8 cellular contexts compared by ENCODE assay signal in the genomic region with DNA sequence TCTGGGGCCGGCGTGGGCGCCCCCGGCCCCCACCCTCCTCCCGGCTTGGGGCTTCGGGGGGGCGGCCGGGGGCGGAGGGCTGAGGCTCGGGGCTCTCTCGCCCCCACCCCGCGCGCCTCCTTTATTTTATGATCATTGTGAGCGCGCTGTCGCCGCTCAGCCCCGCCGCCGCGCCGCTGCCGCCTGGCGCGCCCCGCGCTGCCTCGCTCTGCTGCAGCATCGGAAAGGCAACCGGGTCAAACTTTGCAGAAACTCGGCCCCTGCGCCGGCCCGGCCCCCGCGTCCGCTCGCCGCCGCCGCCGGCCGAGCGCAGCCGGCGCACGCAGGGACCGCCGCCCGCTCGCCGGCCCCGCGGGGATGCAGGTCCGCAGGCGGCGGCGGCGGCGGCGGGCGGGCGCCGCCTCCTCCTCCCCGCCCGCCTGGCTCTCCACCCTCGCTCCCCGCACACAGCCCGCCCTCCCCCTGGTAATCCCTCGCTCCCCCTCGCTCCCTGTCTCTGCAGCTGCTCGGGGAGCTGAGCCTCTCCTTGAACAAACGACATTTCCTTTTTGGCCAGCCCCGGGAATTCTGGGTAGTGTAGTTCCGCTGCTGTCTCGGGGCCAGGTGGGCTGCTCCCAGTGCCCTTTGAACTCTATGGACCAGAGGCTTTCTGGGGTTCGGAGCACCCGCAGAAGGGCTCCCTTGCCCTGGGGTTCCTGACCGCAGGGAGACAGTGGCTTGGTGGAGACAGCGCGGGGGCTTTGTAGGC. TPM values are rescaled to one million over a fixed set of nuclear protein-coding genes. Genes with fewer than 3 reads are reported as not detected.
DNase-seq lines count a peak whose midpoint lies in the region; ATAC-seq and TF ChIP-seq lines count a peak whose summit lies in the region.

No MANE protein-coding gene starts in this region.

- ATAC-seq in GM23338 (peak; percentile 60), GM18519 (IDR thresholded peaks at IDR 0.05; ENCODE audit: low FRiP score, unreplicated experiment) (no peak)

- no peak overlapping the region for H3K27ac Mint-ChIP-seq in GM23338

- H3K4me1 ChIP-seq in GM23338 (ENCODE audit: insufficient read depth) (peaks cover 7% of the 10 kb centered on the region; the same call in 1 of the 2 replicates), breast epithelium (no peaks in the 10 kb centered on the region), iPS-18a (ENCODE audit: control insufficient read depth, low read depth, low read length) (peaks cover 6% of the 10 kb centered on the region)

- H3K27me3 Mint-ChIP-seq in GM23338 (ENCODE audit: insufficient read depth, low read depth, poor library complexity): peaks cover 46% of the 10 kb centered on the region

- no peak overlapping the region for H3K27ac ChIP-seq in GM23338 (ENCODE audit: low read depth)
- H3K27ac ChIP-seq in VCaP: peak overlapping the region; percentile 58; the same call in 1 of the 2 replicates
- H3K27ac ChIP-seq in breast epithelium: peak overlapping the region in 1 of 2 donors; percentile 75
- no peak overlapping the region for H3K27ac ChIP-seq in iPS-18a (ENCODE audit: low read length)

- peaks cover 26% of the 10 kb centered on the region; the same call in 1 of the 2 replicates for H3F3A ChIP-seq in GM23338 (replicated peaks; ENCODE audit: low read depth)

- H4K20me1 ChIP-seq in GM23338 (replicated peaks; ENCODE audit: insufficient read depth): no peaks in the 10 kb centered on the region

- H3K36me3 ChIP-seq in BJ (ENCODE audit: control insufficient read depth, insufficient read depth, low read length): no peaks in the 10 kb centered on the region
- H3K36me3 ChIP-seq in GM23338 (ENCODE audit: insufficient read depth): no peaks in the 10 kb centered on the region
- H3K36me3 ChIP-seq in breast epithelium: no peaks in the 10 kb centered on the region
- no peaks in the 10 kb centered on the region for H3K36me3 ChIP-seq in iPS-18a (ENCODE audit: control insufficient read depth, low read depth, low read length)

- peak overlapping the region; percentile 75 for H3K4me3 Mint-ChIP-seq in GM23338

- no peak for TF ChIP-seq CTCF in BJ (IDR thresholded peaks at IDR 0.05; ENCODE audit: insufficient read depth, low read depth, low read length)
- TF ChIP-seq CTCF in GM23338 (conservative IDR thresholded peaks at IDR 0.05; ENCODE audit: low read depth in 2 of 2): no peak
- TF ChIP-seq CTCF in VCaP (conservative IDR thresholded peaks at IDR 0.05): no peak
- TF ChIP-seq CTCF in breast epithelium (IDR thresholded peaks at IDR 0.05): no peak

- POLR2A ChIA-PET in BJ (lab: Charles Lee): no interaction called here

- no peaks in the 10 kb centered on the region for H3K9me3 Mint-ChIP-seq in GM23338

- peak overlapping the region; percentile 85 for H3K4me2 ChIP-seq in GM23338

- no peaks in the 10 kb centered on the region for H3K79me2 ChIP-seq in GM23338 (replicated peaks; ENCODE audit: insufficient read depth)

- H2AFZ ChIP-seq in GM23338: peak overlapping the region; percentile 97

- H3K9me2 ChIP-seq in GM23338 (ENCODE audit: insufficient read depth): no peaks in the 10 kb centered on the region

- CTCF ChIA-PET in BJ (lab: Yijun Ruan, JAX): no interaction called here

- peaks cover 27% of the 10 kb centered on the region for H3K27me3 ChIP-seq in BJ (ENCODE audit: control insufficient read depth, insufficient read depth, low read length)
- peaks cover 34% of the 10 kb centered on the region for H3K27me3 ChIP-seq in GM23338 (ENCODE audit: insufficient read depth)
- peaks cover 0 to 20% of the 10 kb centered on the region in 2 donors for H3K27me3 ChIP-seq in breast epithelium
- H3K27me3 ChIP-seq in iPS-18a (ENCODE audit: control insufficient read depth, insufficient read depth, low read length): peaks cover 34% of the 10 kb centered on the region

- DNase-seq in BJ (ENCODE audit: low read depth) (no peak), GM23338 (ENCODE audit: low spot score) (peak; percentile 96), NCI-H2171 treated with DMSO at 0.1 percent for 48 hours (lab: John Stamatoyannopoulos, UW) (peak; percentile 95), breast epithelium (ENCODE audit: low spot score in 2 of 2) (peak; percentile 58 to 60), skeletal muscle cell (ENCODE audit: low read depth) (peak; percentile 46)

- no peak overlapping the region for H3K9ac ChIP-seq in iPS-18a (ENCODE audit: low read length)

- no peaks in the 10 kb centered on the region for H3K36me3 Mint-ChIP-seq in GM23338 (ENCODE audit: low read depth)

- no peak for TF ChIP-seq POLR2A in breast epithelium (IDR thresholded peaks at IDR 0.05)

- H3K4me1 Mint-ChIP-seq in GM23338: peaks cover 38% of the 10 kb centered on the region

- H3K9me3 ChIP-seq in breast epithelium (no peaks in the 10 kb centered on the region), iPS-18a (ENCODE audit: control insufficient read depth, low read depth, low read length) (no peaks in the 10 kb centered on the region)

- intact Hi-C loops in breast epithelium (cut with DNase I; ENCODE audit: low total_unique reads): no loop called here

- H3K4me3 ChIP-seq in BJ (ENCODE audit: low read depth, low read length): peak overlapping the region; percentile 35
- peak overlapping the region; percentile 73 for H3K4me3 ChIP-seq in GM23338
- peak overlapping the region; percentile 71 to 90 (median 73) for H3K4me3 ChIP-seq in breast epithelium
- H3K4me3 ChIP-seq in iPS-18a (ENCODE audit: low read length): peak overlapping the region; percentile 55
- peak overlapping the region; percentile 50 for H3K4me3 ChIP-seq in skeletal muscle cell (ENCODE audit: low read depth, low read length)

TF ChIP-seq in GM23338, 12 proteins besides CTCF, POLR2A, EP300 and RAD21:
- TF ChIP-seq POLR2AphosphoS5 (IDR thresholded peaks at IDR 0.05; ENCODE audit: low read depth) (peak; percentile 45), JUNB (IDR thresholded peaks at IDR 0.05; ENCODE audit: unreplicated experiment) (no peak)
- TF ChIP-seq, protein P1, sequence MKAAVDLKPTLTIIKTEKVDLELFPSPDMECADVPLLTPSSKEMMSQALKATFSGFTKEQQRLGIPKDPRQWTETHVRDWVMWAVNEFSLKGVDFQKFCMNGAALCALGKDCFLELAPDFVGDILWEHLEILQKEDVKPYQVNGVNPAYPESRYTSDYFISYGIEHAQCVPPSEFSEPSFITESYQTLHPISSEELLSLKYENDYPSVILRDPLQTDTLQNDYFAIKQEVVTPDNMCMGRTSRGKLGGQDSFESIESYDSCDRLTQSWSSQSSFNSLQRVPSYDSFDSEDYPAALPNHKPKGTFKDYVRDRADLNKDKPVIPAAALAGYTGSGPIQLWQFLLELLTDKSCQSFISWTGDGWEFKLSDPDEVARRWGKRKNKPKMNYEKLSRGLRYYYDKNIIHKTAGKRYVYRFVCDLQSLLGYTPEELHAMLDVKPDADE (IDR thresholded peaks at IDR 0.05): peak; percentile 77
TF ChIP-seq in GM23338: peak in this region for 2.

RNA-seq across cellular contexts. Expression of gene FAM78A, which starts 1.5 kb away (rescaled TPM):
- polyA plus RNA-seq in BJ (2011; rRNA removed) (0.37 and 1.1 TPM in 2 replicates), GM23338 (2016; fragmentation: Nextera tagmentation; extraction: Ambion mirVana) (0.57 and 0.75 TPM in 2 replicates)
- polyA minus RNA-seq in BJ (2011; rRNA and poly(A)+ RNA removed): 0.10 and 0.85 TPM in 2 replicates
- total RNA-seq in GM23338 (2014; rRNA removed; shearing (Covaris generic)): 2.1 and 2.2 TPM in 2 replicates
- 1 to 10 TPM; 1.6 to 3.7 (median 2.5) TPM for total RNA-seq in breast epithelium

RNA-seq across cellular contexts. Expression of gene PLPP7, which starts 11.7 kb away (rescaled TPM):
- 2.5 and 3.9 TPM in 2 replicates for polyA plus RNA-seq in BJ (2011; rRNA removed)
- polyA minus RNA-seq in BJ (2011; rRNA and poly(A)+ RNA removed): 1.4 and 2.4 TPM in 2 replicates
- total RNA-seq in GM23338 (2014; rRNA removed; shearing (Covaris generic)): 2.4 and 4.4 TPM in 2 replicates
- 1.6 and 2.0 TPM in 2 replicates for polyA plus RNA-seq in GM23338 (2016; fragmentation: Nextera tagmentation; extraction: Ambion mirVana)
- total RNA-seq in breast epithelium: 10 to 100 TPM in 1 of 3 donors, 1 to 10 TPM in 2; 5.0 to 14.1 (median 9.3) TPM
